15 cellular contexts compared by ENCODE assay signal in genomic region chr20:21395039-21395665, GRCh38. TPM values are rescaled to one million over a fixed set of nuclear protein-coding genes. Genes with fewer than 3 reads are reported as not detected.
DNase-seq lines count a peak whose midpoint lies in the region; FAIRE-seq and TF ChIP-seq lines count a peak whose summit lies in the region.
"Had no signal": no experiment of that assay in that cellular context is flagged by ENCODE, and none has a peak within 500 bp of the region (broad histone marks: within the 10 kb centered on the region; RNA-seq: fewer than 3 reads in every experiment).

No MANE protein-coding gene starts in this region.

- peaks cover 91% of the 10 kb centered on the region for H3K27me3 ChIP-seq in astrocyte (ENCODE audit: insufficient read depth, low read length)
- peaks cover 50% of the 10 kb centered on the region for H3K27me3 ChIP-seq in SK-N-SH (ENCODE audit: insufficient read depth)
- H3K27me3 ChIP-seq in suprapubic skin: peaks cover 96% of the 10 kb centered on the region

- H3K4me2 ChIP-seq in astrocyte (ENCODE audit: low read length): no peak overlapping the region
- no peak overlapping the region for H3K4me2 ChIP-seq in SK-N-SH

- H3K9me3 ChIP-seq in HEK293 (ENCODE audit: control insufficient read depth, insufficient read depth, low read depth, low read length) (no peaks in the 10 kb centered on the region), astrocyte (ENCODE audit: insufficient read depth, low read depth, low read length) (no peaks in the 10 kb centered on the region), SK-N-SH (no peaks in the 10 kb centered on the region), suprapubic skin (no peaks in the 10 kb centered on the region)
- H3K9me3 ChIP-seq: heart left ventricle, ovary had no signal

- H3K27ac ChIP-seq in HEK293 (ENCODE audit: extremely low read depth, low read depth, low read length) (no peak overlapping the region), astrocyte (ENCODE audit: low read depth, low read length) (no peak overlapping the region), SK-N-SH (ENCODE audit: low read depth in 2 of 2, low read length in 1 of 2) (no peak overlapping the region), suprapubic skin (no peak overlapping the region)
- H3K27ac ChIP-seq: heart left ventricle, ovary had no signal

- no peaks in the 10 kb centered on the region for H3K9me2 ChIP-seq in SK-N-SH

- TF ChIP-seq RAD21 in SK-N-SH (IDR thresholded peaks at IDR 0.05; ENCODE audit: low read length): no peak

- H2AFZ ChIP-seq in astrocyte (ENCODE audit: low read depth, low read length) (no peak overlapping the region), SK-N-SH (ENCODE audit: low read depth) (no peak overlapping the region)

- H3K4me3 Mint-ChIP-seq in activated CD4-positive, alpha-beta T cell treated with anti-CD3 and anti-CD28 coated beads, Interleukin-2, amount 10 ng/mL, durations not matched to agents 7 days and 5 days: peak overlapping the region; percentile 62
- no peak overlapping the region for H3K4me3 Mint-ChIP-seq in astrocyte (ENCODE audit: unreplicated experiment)
- peak overlapping the region; percentile 76 for H3K4me3 Mint-ChIP-seq in neural crest cell
- H3K4me3 Mint-ChIP-seq: mesothelial cell of epicardium had no signal

- peak overlapping the region; percentile 63 for H3K27ac Mint-ChIP-seq in activated CD4-positive, alpha-beta T cell treated with anti-CD3 and anti-CD28 coated beads, Interleukin-2, amount 10 ng/mL, durations not matched to agents 7 days and 5 days
- H3K27ac Mint-ChIP-seq in astrocyte (ENCODE audit: unreplicated experiment) (peak overlapping the region; percentile 56), neural crest cell (ENCODE audit: unreplicated experiment) (no peak overlapping the region)
- H3K27ac Mint-ChIP-seq: mesothelial cell of epicardium had no signal

- FAIRE-seq in astrocyte (lab: Jason Lieb, UNC): no peak
- FAIRE-seq: K562 had no signal

- H3K9ac ChIP-seq in astrocyte (ENCODE audit: low read length) (no peak overlapping the region), SK-N-SH (no peak overlapping the region)

- TF ChIP-seq CTCF in HEK293 (tag by site-specific recombination; IDR thresholded peaks at IDR 0.05) (no peak), astrocyte (IDR thresholded peaks at IDR 0.05; ENCODE audit: insufficient read depth, low read depth, low read length) (no peak), neural crest cell (conservative IDR thresholded peaks at IDR 0.05) (no peak), SK-N-SH (IDR thresholded peaks at IDR 0.05) (no peak), suprapubic skin (IDR thresholded peaks at IDR 0.05) (no peak)

- TF ChIP-seq EP300 in SK-N-SH (IDR thresholded peaks at IDR 0.05; ENCODE audit: borderline replicate concordance in 1 of 2, low read depth in 1 of 2, low read length in 1 of 2) (no peak), suprapubic skin (IDR thresholded peaks at IDR 0.05) (no peak)

- 35% methylated on average over 6 of the region's 6 CpGs for WGBS in SK-N-SH (ENCODE audit: low lambda C conversion rate)
- WGBS in suprapubic skin: 26% methylated on average over 6 of the region's 6 CpGs

- peaks cover 28% of the 10 kb centered on the region for H4K20me1 ChIP-seq in astrocyte (ENCODE audit: insufficient read depth, low read length)
- no peaks in the 10 kb centered on the region for H4K20me1 ChIP-seq in SK-N-SH (ENCODE audit: insufficient read depth)

- peaks cover 74% of the 10 kb centered on the region for H3K27me3 Mint-ChIP-seq in activated CD4-positive, alpha-beta T cell treated with anti-CD3 and anti-CD28 coated beads, Interleukin-2, amount 10 ng/mL, durations not matched to agents 7 days and 5 days
- H3K27me3 Mint-ChIP-seq in astrocyte (ENCODE audit: low read depth, unreplicated experiment): peaks cover 66% of the 10 kb centered on the region
- H3K27me3 Mint-ChIP-seq in neural crest cell (ENCODE audit: low read depth): peaks cover 86% of the 10 kb centered on the region

- TF ChIP-seq POLR2A in suprapubic skin (IDR thresholded peaks at IDR 0.05): no peak

- H3K36me3 Mint-ChIP-seq in activated CD4-positive, alpha-beta T cell treated with anti-CD3 and anti-CD28 coated beads, Interleukin-2, amount 10 ng/mL, durations not matched to agents 7 days and 5 days (ENCODE audit: low read depth): peaks cover 17% of the 10 kb centered on the region
- H3K36me3 Mint-ChIP-seq in astrocyte (ENCODE audit: low read depth, unreplicated experiment) (peaks cover 4% of the 10 kb centered on the region), neural crest cell (ENCODE audit: low read depth) (peaks cover 4% of the 10 kb centered on the region)

- no peaks in the 10 kb centered on the region for H3K9me3 Mint-ChIP-seq in activated CD4-positive, alpha-beta T cell treated with anti-CD3 and anti-CD28 coated beads, Interleukin-2, amount 10 ng/mL, durations not matched to agents 7 days and 5 days
- peaks cover 8% of the 10 kb centered on the region for H3K9me3 Mint-ChIP-seq in astrocyte (ENCODE audit: unreplicated experiment)
- H3K9me3 Mint-ChIP-seq in neural crest cell: no peaks in the 10 kb centered on the region
- H3K9me3 Mint-ChIP-seq: mesothelial cell of epicardium had no signal

- H3F3A ChIP-seq in SK-N-SH (replicated peaks; ENCODE audit: insufficient read depth): peaks cover 4% of the 10 kb centered on the region

- H3K4me1 ChIP-seq in HEK293 (ENCODE audit: control insufficient read depth, insufficient read depth, low read length) (peaks cover 16% of the 10 kb centered on the region), astrocyte (ENCODE audit: insufficient read depth, low read length) (no peaks in the 10 kb centered on the region), SK-N-SH (ENCODE audit: control insufficient read depth in 1 of 2, insufficient read depth in 2 of 2, low read depth in 1 of 2, low read length in 1 of 2) (no peaks in the 10 kb centered on the region; a peak in 1 of 4 replicates), suprapubic skin (peaks cover 26% of the 10 kb centered on the region)

- POLR2A ChIA-PET in activated CD4-positive, alpha-beta T cell treated with anti-CD3 and anti-CD28 coated beads, Interleukin-2, amount 10 ng/mL, durations not matched to agents 7 days and 5 days (lab: Charles Lee): no interaction called here
- POLR2A ChIA-PET in HEK293 (lab: Yijun Ruan, JAX): no interaction called here
- POLR2A ChIA-PET in SK-N-SH (lab: Yijun Ruan, JAX): no interaction called here

- no peak for DNase-seq in activated CD4-positive, alpha-beta T cell treated with anti-CD3 and anti-CD28 coated beads, Interleukin-2, amount 10 ng/mL, durations not matched to agents 7 days and 5 days
- no peak for DNase-seq in activated CD4-positive, alpha-beta T cell treated with anti-CD3 and anti-CD28 coated beads, Interleukin-2, amount 50 U/mL, for 4 hours
- DNase-seq in astrocyte (ENCODE audit: low read depth): no peak
- DNase-seq in neural crest cell (ENCODE audit: low read depth, low spot score): no peak
- DNase-seq in SK-N-SH: no peak
- DNase-seq in suprapubic skin (ENCODE audit: low spot score in 2 of 2): no peak
- DNase-seq in GM19240 (ENCODE audit: insufficient read length, low spot score): no peak
- DNase-seq: NCI-H526 treated with DMSO at 0.1 percent for 48 hours, trophoblast cell had no signal

- H3K79me2 ChIP-seq in astrocyte (ENCODE audit: insufficient read depth, low read length) (no peaks in the 10 kb centered on the region), SK-N-SH (ENCODE audit: insufficient read depth) (no peaks in the 10 kb centered on the region)

- peaks cover 35% of the 10 kb centered on the region for H3K4me1 Mint-ChIP-seq in activated CD4-positive, alpha-beta T cell treated with anti-CD3 and anti-CD28 coated beads, Interleukin-2, amount 10 ng/mL, durations not matched to agents 7 days and 5 days
- H3K4me1 Mint-ChIP-seq in astrocyte (ENCODE audit: low read depth, unreplicated experiment) (no peaks in the 10 kb centered on the region), neural crest cell (peaks cover 8% of the 10 kb centered on the region)

- CTCF ChIA-PET in activated CD4-positive, alpha-beta T cell treated with anti-CD3 and anti-CD28 coated beads, Interleukin-2, amount 10 ng/mL, durations not matched to agents 7 days and 5 days (lab: Charles Lee): interaction anchor here (2.9 kb wide), 1 partner anchor 110 kb away, joined by 10 read pairs; no protein-coding TSS in a partner anchor
- CTCF ChIA-PET in HEK293 (lab: Yijun Ruan, JAX) (interaction anchor here (0.6 kb wide), 1 partner anchor 13 kb away, joined by 4 read pairs; no protein-coding TSS in a partner anchor), SK-N-SH (lab: Yijun Ruan, JAX) (interaction anchor here (0.6 to 4.1 kb wide), 3 partner anchors 10 to 159 kb away, joined by 3 to 27 read pairs (median 8); no protein-coding TSS in a partner anchor)

- H3K4me3 ChIP-seq in HEK293 (ENCODE audit: low read depth, low read length): no peak overlapping the region
- no peak overlapping the region for H3K4me3 ChIP-seq in astrocyte (ENCODE audit: insufficient read depth, low read depth, low read length)
- no peak overlapping the region for H3K4me3 ChIP-seq in SK-N-SH (ENCODE audit: low read depth in 2 of 2, low read length in 1 of 2)
- H3K4me3 ChIP-seq in suprapubic skin: no peak overlapping the region
- H3K4me3 ChIP-seq: K562, ovary had no signal

- H3K36me3 ChIP-seq in HEK293 (ENCODE audit: control insufficient read depth in 2 of 2, insufficient read depth in 1 of 2, low read length in 2 of 2) (peaks cover 0 to 2% of the 10 kb centered on the region in 2 experiments; a peak in 1 of 3 replicates), astrocyte (ENCODE audit: insufficient read depth, low read length) (no peaks in the 10 kb centered on the region), SK-N-SH (replicated peaks in 1 of 2; ENCODE audit: control insufficient read depth in 1 of 2, insufficient read depth in 2 of 2, low read length in 1 of 2) (peaks cover 0 to 7% of the 10 kb centered on the region in 2 experiments), suprapubic skin (peaks cover 3% of the 10 kb centered on the region)
- H3K36me3 ChIP-seq: ovary had no signal

TF ChIP-seq in HEK293, 187 proteins besides CTCF, POLR2A, EP300 and RAD21 (continues in another document):
- TF ChIP-seq ZNF112 (tag by site-specific recombination; IDR thresholded peaks at IDR 0.05): no peak
- no peak for TF ChIP-seq RBAK (tag by site-specific recombination; IDR thresholded peaks at IDR 0.05)

TF ChIP-seq in SK-N-SH, 30 proteins besides CTCF, POLR2A, EP300 and RAD21:
- TF ChIP-seq GABPA (IDR thresholded peaks at IDR 0.05; ENCODE audit: low read depth) (no peak), FOXM1 (IDR thresholded peaks at IDR 0.05; ENCODE audit: low read depth) (no peak), POLR2AphosphoS5 (IDR thresholded peaks at IDR 0.05; ENCODE audit: low read depth, low read length) (no peak)

RNA-seq across cellular contexts. Expression of gene NKX2-4, which starts 2.2 kb away (rescaled TPM):
- total RNA-seq in activated CD4-positive, alpha-beta T cell treated with anti-CD3 and anti-CD28 coated beads, Interleukin-2, amount 10 ng/mL, durations not matched to agents 7 days and 5 days: not detected
- total RNA-seq in astrocyte: not detected in 2 replicates
- total RNA-seq in neural crest cell: not detected in 2 replicates
- polyA plus RNA-seq in SK-N-SH (2012; rRNA removed): not detected in 2 replicates
- polyA plus RNA-seq in SK-N-SH (2012; cell fraction: cytosol; rRNA removed): not detected in 2 replicates
- polyA plus RNA-seq in SK-N-SH (2012; cell fraction: nucleus; rRNA removed): not detected in 2 replicates
- not detected for total RNA-seq in suprapubic skin
- total RNA-seq: heart left ventricle, K562, mesothelial cell of epicardium, ovary, skeletal muscle tissue had no signal
- polyA plus RNA-seq: heart left ventricle, K562, ovary had no signal
